ENCODE assay signal across 8 cellular contexts in the genomic region with DNA sequence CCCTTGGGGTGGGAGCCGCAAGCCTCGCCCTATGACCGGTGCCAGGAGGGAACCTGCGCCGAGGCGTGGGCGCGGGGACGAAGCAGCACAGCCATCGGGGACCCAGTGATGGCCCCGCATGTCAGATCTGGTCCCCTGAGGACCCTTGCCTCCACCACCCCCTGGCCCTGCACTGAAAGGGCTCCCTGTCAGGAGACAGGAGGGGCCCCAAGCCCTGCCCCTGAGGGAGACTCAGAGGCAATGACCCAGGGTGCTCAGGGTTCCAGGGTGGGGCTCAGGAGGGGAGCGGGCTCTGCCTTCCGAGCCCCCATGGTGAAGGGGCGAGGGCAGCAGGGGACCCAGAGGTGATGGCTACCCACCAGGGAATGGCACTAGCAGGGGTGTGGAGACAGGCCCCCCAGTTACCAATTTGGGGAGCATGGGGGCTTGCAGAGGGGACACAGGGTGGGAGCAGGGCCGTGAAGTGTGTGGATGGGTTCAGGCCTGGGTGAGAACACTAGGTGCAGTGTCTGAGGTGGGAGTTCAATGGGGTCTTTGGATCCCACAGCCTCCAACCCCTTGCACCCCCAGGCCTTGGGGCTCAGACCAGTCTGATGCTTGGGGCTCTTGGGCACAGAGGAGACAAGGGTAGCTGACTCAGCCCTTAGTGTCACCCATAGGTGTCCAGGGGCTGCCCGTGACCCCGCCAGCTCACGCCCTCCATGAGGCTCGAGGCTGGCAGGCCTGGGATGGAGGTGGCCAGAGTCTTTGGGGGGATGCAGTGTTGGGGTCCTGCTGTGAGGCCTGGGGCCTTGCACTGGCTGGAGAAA. TPM values are rescaled to one million over a fixed set of nuclear protein-coding genes. Genes with fewer than 3 reads are reported as not detected.
DNase-seq lines count a peak whose midpoint lies in the region; ATAC-seq and TF ChIP-seq lines count a peak whose summit lies in the region.

No MANE protein-coding gene starts in this region.

- intact Hi-C loops in heart left ventricle (cut with DNase I) = no loop called here
- intact Hi-C loops in cardiac septum (cut with DNase I) = no loop called here

- no peak for ATAC-seq in heart left ventricle

- WGBS in heart left ventricle, 4 donors = 51 to 96% (median 75%) methylated on average over 2 to 19 of the region's 19 CpGs
- WGBS in mesodermal cell (ENCODE audit: insufficient coverage in 2 of 2), 2 experiments = 51 to 64% methylated on average over 13 to 19 of the region's 19 CpGs
- WGBS in urinary bladder = 49% methylated on average over 19 of the region's 19 CpGs

- H3K4me1 ChIP-seq in heart left ventricle (peaks cover 9 to 42% (median 32%) of the 10 kb centered on the region in 12 donors), mesodermal cell (ENCODE audit: control insufficient read depth, insufficient read depth, low read length, poor library complexity, severe bottlenecking) (peaks cover 8% of the 10 kb centered on the region), urinary bladder (ENCODE audit: insufficient read depth) (no peaks in the 10 kb centered on the region)

- H3K27me3 ChIP-seq in heart left ventricle (peaks cover 3 to 19% (median 9%) of the 10 kb centered on the region in 9 donors), brain microvascular endothelial cell (replicated peaks) (no peaks in the 10 kb centered on the region)

- in situ Hi-C loops in brain microvascular endothelial cell (cut with HindIII; ENCODE audit: low pct_ligation_motif_present, low sequenced_read_pairs) = no loop called here

- TF ChIP-seq CTCF in heart left ventricle (IDR thresholded peaks at IDR 0.05) = no peak
- TF ChIP-seq CTCF in brain microvascular endothelial cell (IDR thresholded peaks at IDR 0.05; ENCODE audit: low read depth, low read length, missing control alignments) = no peak

- H3K27ac ChIP-seq in heart left ventricle = no peak overlapping the region
- H3K27ac ChIP-seq in brain microvascular endothelial cell = no peak overlapping the region
- H3K27ac ChIP-seq in mesodermal cell (ENCODE audit: low read depth, low read length, severe bottlenecking) = no peak overlapping the region
- H3K27ac ChIP-seq in urinary bladder (ENCODE audit: low read depth) = no peak overlapping the region

- no peaks in the 10 kb centered on the region for H3K9me3 ChIP-seq in heart left ventricle
- H3K9me3 ChIP-seq in mesodermal cell (ENCODE audit: control insufficient read depth, low read length) = no peaks in the 10 kb centered on the region

- peak in 3 of 5 donors; percentile 4 to 54 (median 17) for DNase-seq in heart left ventricle
- no peak for DNase-seq in cardiac septum (ENCODE audit: low spot score)
- no peak for DNase-seq in brain microvascular endothelial cell
- DNase-seq in NCI-H526 (lab: John Stamatoyannopoulos, UW) = no peak
- DNase-seq in NCI-H2227 (lab: John Stamatoyannopoulos, UW; ENCODE audit: unreplicated experiment) = no peak
- DNase-seq in foreskin melanocyte = no peak

- no peak for TF ChIP-seq POLR2A in heart left ventricle (IDR thresholded peaks at IDR 0.05)

- H3K4me3 ChIP-seq in heart left ventricle (peak overlapping the region in 11 of 12 donors; percentile 8 to 99 (median 78)), brain microvascular endothelial cell (ENCODE audit: low read depth, low read length) (peak overlapping the region; percentile 40), mesodermal cell (ENCODE audit: extremely low read depth, insufficient read depth, low read length, poor library complexity, severe bottlenecking) (peak overlapping the region; percentile 66), urinary bladder (ENCODE audit: low read depth, low read length) (peak overlapping the region; percentile 11)

- H3K36me3 ChIP-seq in heart left ventricle = peaks cover 0 to 11% (median 8%) of the 10 kb centered on the region in 9 donors
- H3K36me3 ChIP-seq in brain microvascular endothelial cell (replicated peaks) = peaks cover 10% of the 10 kb centered on the region
- peaks cover 16% of the 10 kb centered on the region for H3K36me3 ChIP-seq in mesodermal cell (ENCODE audit: control insufficient read depth, insufficient read depth, low read length)
- no peaks in the 10 kb centered on the region for H3K36me3 ChIP-seq in urinary bladder (ENCODE audit: insufficient read depth)

RNA-seq across cellular contexts. Expression of gene LRRC56, which starts 0.5 kb away (rescaled TPM):
- total RNA-seq in heart left ventricle (under 1 TPM in 7 of 9 donors, not detected in 2; 0.07 to 0.35 (median 0.20) TPM), cardiac septum (0.38 TPM), urinary bladder (0.90 TPM)
- polyA plus RNA-seq in heart left ventricle (under 1 TPM; 0.19 to 0.30 TPM), urinary bladder (0.96 TPM)
- polyA plus RNA-seq in mesodermal cell (2013, experiment 1 of 2) = 0.77 TPM
- polyA plus RNA-seq in mesodermal cell (2013, experiment 2 of 2) = 0.66 TPM

RNA-seq across cellular contexts. Expression of gene HRAS, which starts 2.5 kb away (rescaled TPM):
- total RNA-seq in heart left ventricle (10 to 100 TPM; 44.0 to 65.4 (median 55.6) TPM), cardiac septum (75.9 TPM), urinary bladder (8.7 TPM)
- polyA plus RNA-seq in heart left ventricle (10 to 100 TPM; 83.3 to 99.3 TPM), urinary bladder (79.0 TPM)
- 44.8 TPM for polyA plus RNA-seq in mesodermal cell (2013, experiment 1 of 2)
- 42.3 TPM for polyA plus RNA-seq in mesodermal cell (2013, experiment 2 of 2)

RNA-seq across cellular contexts. Expression of gene LMNTD2, which starts 22.7 kb away (rescaled TPM):
- total RNA-seq in heart left ventricle (1 to 10 TPM in 2 of 9 donors, under 1 TPM in 5, not detected in 2; 0.10 to 1.6 (median 0.36) TPM), cardiac septum (0.40 TPM), urinary bladder (0.37 TPM)
- polyA plus RNA-seq in heart left ventricle (under 1 TPM; 0.32 to 0.53 TPM), urinary bladder (1.2 TPM)
- polyA plus RNA-seq in mesodermal cell (2013, experiment 1 of 2) = 1.3 TPM
- 1.3 TPM for polyA plus RNA-seq in mesodermal cell (2013, experiment 2 of 2)

RNA-seq across cellular contexts. Expression of gene RASSF7, which starts 22.9 kb away (rescaled TPM):
- total RNA-seq in heart left ventricle (10 to 100 TPM in 1 of 9 donors, 1 to 10 TPM in 8; 1.1 to 15.5 (median 3.3) TPM), cardiac septum (2.6 TPM), urinary bladder (3.3 TPM)
- polyA plus RNA-seq in heart left ventricle (10 to 100 TPM in 1 of 2 donors, 1 to 10 TPM in 1; 5.7 to 12.5 TPM), urinary bladder (13.8 TPM)
- polyA plus RNA-seq in mesodermal cell (2013, experiment 1 of 2) = 5.1 TPM
- 3.9 TPM for polyA plus RNA-seq in mesodermal cell (2013, experiment 2 of 2)

RNA-seq across cellular contexts. Expression of gene RNH1, which starts 30.8 kb away (rescaled TPM):
- total RNA-seq in heart left ventricle (100 to 1,000 TPM; 132 to 247 (median 158) TPM), cardiac septum (158 TPM), urinary bladder (71.5 TPM)
- polyA plus RNA-seq in heart left ventricle (100 to 1,000 TPM in 1 of 2 donors, 10 to 100 TPM in 1; 58.2 to 207 TPM), urinary bladder (271 TPM)
- 57.8 TPM for polyA plus RNA-seq in mesodermal cell (2013, experiment 1 of 2)
- 50.6 TPM for polyA plus RNA-seq in mesodermal cell (2013, experiment 2 of 2)

Comparison
In these comparisons a context has a peak if more than half of its experiments do, and no peak if none do; other contexts are left out.
1. DNase-seq: peak in heart left ventricle (3 of 5); none in cardiac septum (single experiment), brain microvascular endothelial cell (single experiment), NCI-H526 (0 of 2), NCI-H2227 (single experiment) and foreskin melanocyte (single experiment).
2. H3K4me3 ChIP-seq: peak in every context shown above with its lines; median percentile 78 in heart left ventricle; 66 in mesodermal cell; 40 in brain microvascular endothelial cell; 11 in urinary bladder.